12 cellular contexts compared by ENCODE assay signal in genomic region chr11:35629914-35630313, GRCh38. TPM values are rescaled to one million over a fixed set of nuclear protein-coding genes. Genes with fewer than 3 reads are reported as not detected.
DNase-seq lines count a peak whose midpoint lies in the region; ATAC-seq and TF ChIP-seq lines count a peak whose summit lies in the region.
"Had no signal": no experiment of that assay in that cellular context is flagged by ENCODE, and none has a peak within 500 bp of the region (broad histone marks: within the 10 kb centered on the region; RNA-seq: fewer than 3 reads in every experiment).

No MANE protein-coding gene starts in this region.

- no peak for TF ChIP-seq POLR2A in body of pancreas (IDR thresholded peaks at IDR 0.05)

- H3K36me3 ChIP-seq in body of pancreas (replicated peaks in 1 of 2; ENCODE audit: insufficient read depth in 1 of 2, low read depth in 2 of 2) = no peaks in the 10 kb centered on the region
- no peaks in the 10 kb centered on the region for H3K36me3 ChIP-seq in lower lobe of right lung

- TF ChIP-seq CTCF in AG04450 (IDR thresholded peaks at IDR 0.05; ENCODE audit: low read depth, low read length) = no peak
- no peak for TF ChIP-seq CTCF in body of pancreas (IDR thresholded peaks at IDR 0.05)
- no peak for TF ChIP-seq CTCF in lower lobe of right lung (IDR thresholded peaks at IDR 0.05)

- H3K27ac ChIP-seq in AG04450 (ENCODE audit: low read depth, low read length) (peak overlapping the region; percentile 4), body of pancreas (no peak overlapping the region), lower lobe of right lung (no peak overlapping the region)

- WGBS in body of pancreas, 2 donors = 57 to 59% methylated on average over 6 of the region's 6 CpGs

- H3K4me3 ChIP-seq in AG04450 (ENCODE audit: low read depth, low read length) = no peak overlapping the region
- H3K4me3 ChIP-seq in body of pancreas = no peak overlapping the region
- H3K4me3 ChIP-seq in lower lobe of right lung = no peak overlapping the region

- H3K27me3 ChIP-seq in AG04450 (ENCODE audit: control insufficient read depth, insufficient read depth, low read length) = no peaks in the 10 kb centered on the region
- H3K27me3 ChIP-seq in body of pancreas = no peaks in the 10 kb centered on the region
- no peaks in the 10 kb centered on the region for H3K27me3 ChIP-seq in lower lobe of right lung (ENCODE audit: low read depth)

- no peaks in the 10 kb centered on the region for H3K4me1 ChIP-seq in body of pancreas
- H3K4me1 ChIP-seq in lower lobe of right lung = no peaks in the 10 kb centered on the region

- H3K9me3 ChIP-seq in AG04450 (ENCODE audit: control insufficient read depth, insufficient read depth, low read length) (no peaks in the 10 kb centered on the region; the same call in 1 of the 2 replicates), body of pancreas (no peaks in the 10 kb centered on the region), lower lobe of right lung (no peaks in the 10 kb centered on the region)

- POLR2A ChIA-PET in AG04450 (lab: Yijun Ruan, JAX) = interaction anchor here (0.6 kb wide), 1 partner anchor 8 kb away, joined by 3 read pairs; no protein-coding TSS in a partner anchor

- peak; percentile 97 for DNase-seq in AG04450 (ENCODE audit: low read depth, low spot score)
- peak; percentile 98 for DNase-seq in HT1080 (ENCODE audit: low read depth)
- DNase-seq in body of pancreas = peak in 2 of 4 donors; percentile 28 to 32
- no peak for DNase-seq in lower lobe of right lung
- DNase-seq in NOMO-1 (lab: John Stamatoyannopoulos, UW; ENCODE audit: unreplicated experiment in 2 of 2) = no peak
- no peak for DNase-seq in stimulated activated CD4-positive, alpha-beta T cell treated with anti-CD3 and anti-CD28 coated beads, Interleukin-4, amount 100 ng/mL, for 24 hours
- DNase-seq: activated CD8-positive, alpha-beta T cell treated with anti-CD3 and anti-CD28 coated beads, Interleukin-2, amount 10 ng/mL, durations not matched to agents 7 days and 5 days; KG1; stimulated activated naive B cell treated with anti-CD40 and anti-IgM and Interleukin-4, amounts not matched to agents 10 μg/mL and 1 μg/mL and 100 μg/mL, for 72 hours had no signal

- CTCF ChIA-PET in AG04450 (lab: Charles Lee) = interaction anchor here (0.9 to 3.0 kb wide), 2 partner anchors 14 to 192 kb away, joined by 3 to 19 read pairs; no protein-coding TSS in a partner anchor

- peak; percentile 81 for ATAC-seq in body of pancreas
- peak; percentile 90 to 93 for ATAC-seq in lower lobe of right lung
- no peak for ATAC-seq in HG03378 (IDR thresholded peaks at IDR 0.05; ENCODE audit: unreplicated experiment)
- no peak for ATAC-seq in GM19395 (IDR thresholded peaks at IDR 0.05; ENCODE audit: unreplicated experiment)
- ATAC-seq: activated CD8-positive, alpha-beta T cell treated with anti-CD3 and anti-CD28 coated beads, Interleukin-2, amount 10 ng/mL, durations not matched to agents 7 days and 5 days; sciatic nerve; stimulated activated naive B cell treated with anti-CD40 and anti-IgM and Interleukin-4, amounts not matched to agents 10 μg/mL and 1 μg/mL and 100 μg/mL, for 72 hours had no signal

- intact Hi-C loops in body of pancreas (cut with DNase I) (no loop called here), lower lobe of right lung (cut with DNase I) (no loop called here)

RNA-seq across cellular contexts. Expression of gene FJX1, which starts 11.7 kb away (rescaled TPM):
- polyA plus RNA-seq in AG04450 (2011; rRNA removed) = 4.8 and 5.6 TPM in 2 replicates
- 4.4 and 6.0 TPM in 2 replicates for polyA minus RNA-seq in AG04450 (2011; rRNA and poly(A)+ RNA removed)
- total RNA-seq in HT1080 (2014; rRNA removed; shearing (Covaris generic)) = 29.4 and 32.3 TPM in 2 replicates
- 16.7 and 20.3 TPM in 2 replicates for polyA plus RNA-seq in HT1080 (2015; cell fraction: cytosol; rRNA removed)
- 14.0 and 14.3 TPM in 2 replicates for polyA plus RNA-seq in HT1080 (2015; cell fraction: nucleus; rRNA removed)
- 10 to 100 TPM in 1 of 2 donors, 1 to 10 TPM in 1; 4.2 to 17.1 TPM for total RNA-seq in body of pancreas
- total RNA-seq in lower lobe of right lung = 1.5 TPM

RNA-seq across cellular contexts. Expression of gene TRIM44, which starts 32.7 kb away (rescaled TPM):
- polyA plus RNA-seq in AG04450 (2011; rRNA removed) = 70.7 and 82.6 TPM in 2 replicates
- 116 and 125 TPM in 2 replicates for polyA minus RNA-seq in AG04450 (2011; rRNA and poly(A)+ RNA removed)
- total RNA-seq in HT1080 (2014; rRNA removed; shearing (Covaris generic)) = 32.7 and 47.0 TPM in 2 replicates
- 12.9 and 16.9 TPM in 2 replicates for polyA plus RNA-seq in HT1080 (2015; cell fraction: cytosol; rRNA removed)
- 15.3 and 19.4 TPM in 2 replicates for polyA plus RNA-seq in HT1080 (2015; cell fraction: nucleus; rRNA removed)
- total RNA-seq in body of pancreas = 10 to 100 TPM; 17.4 to 81.7 TPM
- 62.8 TPM for total RNA-seq in lower lobe of right lung

Comparison
In these comparisons a context has a peak if more than half of its experiments do, and no peak if none do; other contexts are left out.
1. DNase-seq: peak in AG04450 (single experiment) and HT1080 (single experiment); none in lower lobe of right lung (single experiment), NOMO-1 (0 of 2) and stimulated activated CD4-positive, alpha-beta T cell treated with anti-CD3 and anti-CD28 coated beads, Interleukin-4, amount 100 ng/mL, for 24 hours (single experiment).
2. ATAC-seq: peak in body of pancreas (single experiment) and lower lobe of right lung (2 of 2); none in HG03378 (single experiment) and GM19395 (single experiment).